Comparison of ENCODE assay signal across 8 cellular contexts in the genomic region with DNA sequence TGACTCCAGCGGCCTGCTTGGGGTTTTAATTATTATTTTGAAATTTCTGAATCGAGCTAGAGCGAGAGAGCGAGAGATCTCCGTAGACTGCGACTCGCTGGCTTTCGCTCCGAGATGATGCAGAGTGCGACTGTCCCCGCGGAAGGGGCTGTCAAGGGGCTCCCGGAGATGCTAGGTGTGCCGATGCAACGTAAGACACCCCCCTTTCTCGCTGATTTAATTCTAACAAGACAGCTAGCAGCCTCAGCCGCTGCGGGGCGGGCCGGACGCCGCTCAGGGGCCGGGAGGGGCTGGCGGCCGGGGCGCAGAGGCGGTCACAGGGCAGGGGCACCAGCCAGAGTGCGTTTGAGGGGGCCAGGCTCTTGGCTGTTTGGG. TPM values are rescaled to one million over a fixed set of nuclear protein-coding genes. Genes with fewer than 3 reads are reported as not detected.
DNase-seq lines count a peak whose midpoint lies in the region; ATAC-seq and TF ChIP-seq lines count a peak whose summit lies in the region.

No MANE protein-coding gene starts in this region.

- H3K4me1 Mint-ChIP-seq in activated CD8-positive, alpha-beta T cell treated with anti-CD3 and anti-CD28 coated beads for 36 hours (ENCODE audit: low read depth) = peaks cover 27% of the 10 kb centered on the region

- no peaks in the 10 kb centered on the region for H3K36me3 Mint-ChIP-seq in activated CD8-positive, alpha-beta T cell treated with anti-CD3 and anti-CD28 coated beads for 36 hours (ENCODE audit: low read depth)

- H3K27me3 ChIP-seq in iPS-20b (ENCODE audit: insufficient read depth, low read length) (peaks cover 96% of the 10 kb centered on the region), testis (no peaks in the 10 kb centered on the region)

- intact Hi-C loops in activated CD8-positive, alpha-beta T cell treated with anti-CD3 and anti-CD28 coated beads for 36 hours (cut with micrococcal nuclease) = no loop called here
- intact Hi-C loops in testis (cut with DNase I; ENCODE audit: low total_unique reads) = no loop called here

- H3K9ac ChIP-seq in iPS-20b (ENCODE audit: low read depth, low read length) = peak overlapping the region; percentile 64; the same call in 1 of the 2 replicates

- no peak for TF ChIP-seq POLR2A in testis (IDR thresholded peaks at IDR 0.05)

- H3K27ac ChIP-seq in iPS-20b (ENCODE audit: low read length) (no peak overlapping the region), testis (no peak overlapping the region)

- H3K4me3 ChIP-seq in iPS-20b (ENCODE audit: low read length) = peak overlapping the region; percentile 83
- H3K4me3 ChIP-seq in testis = peak overlapping the region; percentile 51 to 68

- no peak overlapping the region for H3K27ac Mint-ChIP-seq in activated CD8-positive, alpha-beta T cell treated with anti-CD3 and anti-CD28 coated beads for 36 hours

- H3K36me3 ChIP-seq in iPS-20b (ENCODE audit: insufficient read depth, low read depth, low read length) (no peaks in the 10 kb centered on the region), testis (ENCODE audit: low read depth, missing control alignments) (no peaks in the 10 kb centered on the region)

- H3K27me3 Mint-ChIP-seq in activated CD8-positive, alpha-beta T cell treated with anti-CD3 and anti-CD28 coated beads for 36 hours = peaks cover 66% of the 10 kb centered on the region

- peak; percentile 63 for DNase-seq in activated effector memory CD4-positive, alpha-beta T cell treated with anti-CD3 and anti-CD28 coated beads, Interleukin-2, amount 50 U/mL, for 16 hours
- no peak for DNase-seq in activated effector memory CD4-positive, alpha-beta T cell treated with Interleukin-2 at 50 U/mL for 16 hours
- DNase-seq in activated CD8-positive, alpha-beta T cell treated with anti-CD3 and anti-CD28 coated beads for 36 hours = peak; percentile 51
- DNase-seq in testis (no peak), NCI-H1436 (lab: John Stamatoyannopoulos, UW) (no peak)

- CTCF ChIA-PET in activated CD8-positive, alpha-beta T cell treated with anti-CD3 and anti-CD28 coated beads for 36 hours (lab: Charles Lee) = no interaction called here

- WGBS in testis, 2 donors = 0 to 1% methylated on average over 6 to 28 of the region's 28 CpGs

- no peak for TF ChIP-seq CTCF in activated CD8-positive, alpha-beta T cell treated with anti-CD3 and anti-CD28 coated beads for 36 hours (IDR thresholded peaks at IDR 0.05)
- TF ChIP-seq CTCF in testis (IDR thresholded peaks at IDR 0.05) = no peak

- H3K9me3 Mint-ChIP-seq in activated CD8-positive, alpha-beta T cell treated with anti-CD3 and anti-CD28 coated beads for 36 hours = no peaks in the 10 kb centered on the region

- peaks cover 3% of the 10 kb centered on the region; the same call in 1 of the 2 replicates for H3K9me3 ChIP-seq in iPS-20b (ENCODE audit: insufficient read depth, low read depth, low read length)
- H3K9me3 ChIP-seq in testis = no peaks in the 10 kb centered on the region

- H3K4me3 Mint-ChIP-seq in activated CD8-positive, alpha-beta T cell treated with anti-CD3 and anti-CD28 coated beads for 36 hours = peak overlapping the region; percentile 65

- H3K4me1 ChIP-seq in iPS-20b (ENCODE audit: insufficient read depth, low read length) (peaks cover 19% of the 10 kb centered on the region; the same call in 1 of the 2 replicates), testis (peaks cover 19% of the 10 kb centered on the region)

- POLR2A ChIA-PET in activated CD8-positive, alpha-beta T cell treated with anti-CD3 and anti-CD28 coated beads for 36 hours (lab: Charles Lee) = no interaction called here

- ATAC-seq in activated CD8-positive, alpha-beta T cell treated with anti-CD3 and anti-CD28 coated beads for 36 hours = peak; percentile 39
- ATAC-seq in HG03460 (IDR thresholded peaks at IDR 0.05; ENCODE audit: unreplicated experiment) = no peak
- ATAC-seq in HG03095 (IDR thresholded peaks at IDR 0.05; ENCODE audit: unreplicated experiment) = no peak

RNA-seq across cellular contexts. Expression of a gene that starts 0.3 kb away (rescaled TPM):
- total RNA-seq in activated CD8-positive, alpha-beta T cell treated with anti-CD3 and anti-CD28 coated beads for 36 hours = not detected
- total RNA-seq in testis = 1 to 10 TPM in 1 of 2 donors, under 1 TPM in 1; 0.63 to 1.3 TPM
- 5.2 TPM for polyA plus RNA-seq in testis (ENCODE audit: insufficient read depth, low read depth, low replicate concordance)

Comparison
In these comparisons a context has a peak if more than half of its experiments do, and no peak if none do; other contexts are left out.
1. DNase-seq: peak in activated effector memory CD4-positive, alpha-beta T cell treated with anti-CD3 and anti-CD28 coated beads, Interleukin-2, amount 50 U/mL, for 16 hours (single experiment) and activated CD8-positive, alpha-beta T cell treated with anti-CD3 and anti-CD28 coated beads for 36 hours (single experiment); none in activated effector memory CD4-positive, alpha-beta T cell treated with Interleukin-2 at 50 U/mL for 16 hours (single experiment), testis (single experiment) and NCI-H1436 (single experiment).